Comparison of ENCODE assay signal across 23 cellular contexts in genomic region chr15:73866881-73867410, GRCh38. TPM values are rescaled to one million over a fixed set of nuclear protein-coding genes. Genes with fewer than 3 reads are reported as not detected.
DNase-seq lines count a peak whose midpoint lies in the region; ATAC-seq, FAIRE-seq and TF ChIP-seq lines count a peak whose summit lies in the region.
"Had no signal": no experiment of that assay in that cellular context is flagged by ENCODE, and none has a peak within 500 bp of the region (broad histone marks: within the 10 kb centered on the region; RNA-seq: fewer than 3 reads in every experiment).

No MANE protein-coding gene starts in this region.

- H3K27ac ChIP-seq in A673 (ENCODE audit: low read depth, low read length, poor library complexity, severe bottlenecking) (no peak overlapping the region), iPS DF 6.9 (ENCODE audit: low read length) (no peak overlapping the region)
- H3K27ac ChIP-seq: adrenal gland, breast epithelium, gastroesophageal sphincter, RWPE1, vagina had no signal

- CTCF ChIA-PET in A673 (lab: Charles Lee) = no interaction called here

- no peak for ATAC-seq in GM21528 (IDR thresholded peaks at IDR 0.05; ENCODE audit: low FRiP score, unreplicated experiment)
- no peak for ATAC-seq in HG03280 (IDR thresholded peaks at IDR 0.05; ENCODE audit: unreplicated experiment)
- ATAC-seq: gastroesophageal sphincter, mucosa of descending colon had no signal

- H3K36me3 ChIP-seq in A673 (ENCODE audit: insufficient read depth, low read length, poor library complexity, severe bottlenecking) (no peaks in the 10 kb centered on the region), iPS DF 6.9 (ENCODE audit: control insufficient read depth, insufficient read depth, low read length) (no peaks in the 10 kb centered on the region)
- H3K36me3 ChIP-seq: adrenal gland, breast epithelium, gastroesophageal sphincter, vagina had no signal

- intact Hi-C loops in A673 (cut with micrococcal nuclease; ENCODE audit: unreplicated experiment) = no loop called here

- H3K27me3 ChIP-seq in A673 (replicated peaks; ENCODE audit: insufficient read depth, low read depth, low read length, poor library complexity) (peaks cover 95% of the 10 kb centered on the region), iPS DF 6.9 (ENCODE audit: control insufficient read depth, insufficient read depth, low read length) (no peaks in the 10 kb centered on the region)
- H3K27me3 ChIP-seq: vagina had no signal

- POLR2A ChIA-PET in A673 (lab: Charles Lee; ENCODE audit: low non-redundant PET) = no interaction called here

- no peaks in the 10 kb centered on the region for H3K4me1 ChIP-seq in A673 (ENCODE audit: insufficient read depth, low read length, poor library complexity, severe bottlenecking)
- H3K4me1 ChIP-seq in iPS DF 6.9 (ENCODE audit: control insufficient read depth, insufficient read depth, low read length) = no peaks in the 10 kb centered on the region
- H3K4me1 ChIP-seq: adrenal gland, breast epithelium, gastroesophageal sphincter, vagina had no signal

- DNase-seq in A673 (ENCODE audit: low spot score) (no peak), OCI-M1 (lab: John Stamatoyannopoulos, UW) (peak; percentile 5), iPS DF 6.9 (ENCODE audit: low read depth, low spot score) (peak; percentile 61), AG08396 (ENCODE audit: low spot score) (no peak), GM12892 (ENCODE audit: insufficient read length) (no peak)
- DNase-seq: activated CD4-positive, alpha-beta T cell treated with anti-CD3 and anti-CD28 coated beads, Interleukin-2, amount 10 ng/mL, durations not matched to agents 24 days and 14 days; activated effector memory CD4-positive, alpha-beta T cell treated with Interleukin-2 at 50 U/mL for 16 hours; adrenal gland; CD4-positive, alpha-beta T cell; mucosa of descending colon; NCI-H1694; NCI-H226 had no signal

- 0 out of 2 replicates have a peak, but pooled peaks have one; percentile 8 for TF ChIP-seq CTCF in A673 (conservative IDR thresholded peaks at IDR 0.05; ENCODE audit: low read depth, low read length)
- peak; percentile 21 for TF ChIP-seq CTCF in GM12873 (IDR thresholded peaks at IDR 0.05; ENCODE audit: insufficient read depth, low read depth, low read length, missing control alignments)

- H3K4me3 ChIP-seq in A673 (ENCODE audit: low read depth, low read length, poor library complexity, severe bottlenecking) (no peak overlapping the region), iPS DF 6.9 (ENCODE audit: low read length) (no peak overlapping the region)
- H3K4me3 ChIP-seq: adrenal gland, breast epithelium, gastroesophageal sphincter, mucosa of descending colon, vagina had no signal

- H3K9me3 ChIP-seq in A673 (ENCODE audit: low read depth, low read length, poor library complexity, severe bottlenecking) (peaks cover 6% of the 10 kb centered on the region), iPS DF 6.9 (ENCODE audit: control insufficient read depth, insufficient read depth, low read length) (no peaks in the 10 kb centered on the region)
- H3K9me3 ChIP-seq: gastroesophageal sphincter, mucosa of descending colon, vagina had no signal

- no peak for FAIRE-seq in GM12892 (lab: Jason Lieb, UNC)

- BruUV-seq in A673 (replicated peaks; lab: Mats Ljungman, UMichigan) = no TSS peak

- no CpG with 5 or more reads among the region's 6 CpGs for WGBS in iPS DF 6.9 (ENCODE audit: insufficient coverage, insufficient read length)

- TF ChIP-seq POLR2A in GM12892 (IDR thresholded peaks at IDR 0.05; ENCODE audit: low read depth, low read length) = no peak

RNA-seq across cellular contexts. Expression of gene TBC1D21, which starts 6.4 kb away (rescaled TPM):
- not detected in 2 replicates for total RNA-seq in A673 (2021)
- not detected for polyA plus RNA-seq in GM12892 (2012; ENCODE audit: missing spikeins)
- total RNA-seq: activated CD4-positive, alpha-beta T cell treated with anti-CD3 and anti-CD28 coated beads, Interleukin-2, amount 10 ng/mL, durations not matched to agents 24 days and 14 days; adrenal gland; breast epithelium; CD4-positive, alpha-beta T cell; gastroesophageal sphincter; liver; MCF 10A; mucosa of descending colon; neural crest cell; vagina had no signal
- polyA plus RNA-seq: adrenal gland, esophagus, liver had no signal

RNA-seq across cellular contexts. Expression of gene LOXL1, which starts 59.3 kb away (rescaled TPM):
- 117 and 128 TPM in 2 replicates for total RNA-seq in A673 (2021)
- not detected for polyA plus RNA-seq in GM12892 (2012; ENCODE audit: missing spikeins)

Comparison
In these comparisons a context has a peak if more than half of its experiments do, and no peak if none do; other contexts are left out.
1. DNase-seq: peak in OCI-M1 (single experiment) and iPS DF 6.9 (single experiment); none in A673 (single experiment), AG08396 (single experiment) and GM12892 (single experiment).